18 cellular contexts compared by ENCODE assay signal in genomic region chr21:46050651-46051378, GRCh38. TPM values are rescaled to one million over a fixed set of nuclear protein-coding genes. Genes with fewer than 3 reads are reported as not detected.
DNase-seq lines count a peak whose midpoint lies in the region; ATAC-seq and TF ChIP-seq lines count a peak whose summit lies in the region.
"Had no signal": no experiment of that assay in that cellular context is flagged by ENCODE, and none has a peak within 500 bp of the region (broad histone marks: within the 10 kb centered on the region; RNA-seq: fewer than 3 reads in every experiment).

No MANE protein-coding gene starts in this region.

- CTCF ChIA-PET in activated CD4-positive, alpha-beta T cell treated with anti-CD3 and anti-CD28 coated beads, Interleukin-2, amount 10 ng/mL, durations not matched to agents 7 days and 5 days (lab: Charles Lee): no interaction called here

- H3K9ac ChIP-seq in rectal smooth muscle tissue (ENCODE audit: low read length): no peak overlapping the region
- H3K9ac ChIP-seq: SK-N-SH had no signal

- H3K4me3 ChIP-seq in right cardiac atrium (ENCODE audit: low read length): no peak overlapping the region
- no peak overlapping the region for H3K4me3 ChIP-seq in heart left ventricle
- H3K4me3 ChIP-seq in rectal smooth muscle tissue (ENCODE audit: low read length): no peak overlapping the region
- no peak overlapping the region for H3K4me3 ChIP-seq in uterus
- H3K4me3 ChIP-seq: thyroid gland had no signal

- no peaks in the 10 kb centered on the region for H3K9me3 Mint-ChIP-seq in activated CD4-positive, alpha-beta T cell treated with anti-CD3 and anti-CD28 coated beads, Interleukin-2, amount 10 ng/mL, durations not matched to agents 7 days and 5 days
- H3K9me3 Mint-ChIP-seq: CD4-positive, alpha-beta T cell had no signal

- H3K27me3 Mint-ChIP-seq in activated CD4-positive, alpha-beta T cell treated with anti-CD3 and anti-CD28 coated beads, Interleukin-2, amount 10 ng/mL, durations not matched to agents 7 days and 5 days: no peaks in the 10 kb centered on the region
- H3K27me3 Mint-ChIP-seq: activated CD8-positive, alpha-beta memory T cell treated with anti-CD3 and anti-CD28 coated beads, Interleukin-2, amount 10 ng/mL, durations not matched to agents 7 days and 5 days; CD4-positive, alpha-beta T cell had no signal

- 87% methylated on average over 23 of the region's 23 CpGs for WGBS in right cardiac atrium
- WGBS in heart left ventricle, 4 donors: 85 to 98% (median 92%) methylated on average over 11 to 23 of the region's 23 CpGs

- H3K4me3 Mint-ChIP-seq in activated CD4-positive, alpha-beta T cell treated with anti-CD3 and anti-CD28 coated beads, Interleukin-2, amount 10 ng/mL, durations not matched to agents 7 days and 5 days: no peak overlapping the region
- H3K4me3 Mint-ChIP-seq: activated CD8-positive, alpha-beta memory T cell treated with anti-CD3 and anti-CD28 coated beads, Interleukin-2, amount 10 ng/mL, durations not matched to agents 7 days and 5 days; CD4-positive, alpha-beta T cell had no signal

- no peaks in the 10 kb centered on the region for H3K36me3 ChIP-seq in heart left ventricle
- H3K36me3 ChIP-seq in rectal smooth muscle tissue (ENCODE audit: control insufficient read depth, insufficient read depth, low read length): no peaks in the 10 kb centered on the region
- no peaks in the 10 kb centered on the region for H3K36me3 ChIP-seq in uterus
- H3K36me3 ChIP-seq: thyroid gland had no signal

- DNase-seq in right cardiac atrium (peak in 2 of 3 donors; percentile 55 to 61), heart left ventricle (no peak), islet precursor cell (peak; percentile 41), uterus (peak in 1 of 2 donors; percentile 29), amniotic stem cell (lab: John Stamatoyannopoulos, UW) (no peak)
- DNase-seq in activated CD4-positive, alpha-beta T cell treated with anti-CD3 and anti-CD28 coated beads, Interleukin-2, amount 10 ng/mL, durations not matched to agents 7 days and 5 days: no peak
- DNase-seq: ACHN; activated CD8-positive, alpha-beta memory T cell treated with anti-CD3 and anti-CD28 coated beads, Interleukin-2, amount 10 ng/mL, durations not matched to agents 7 days and 5 days; activated effector memory CD4-positive, alpha-beta T cell treated with Interleukin-2 at 50 U/mL for 16 hours; CD4-positive, alpha-beta T cell; cerebellar nuclear complex; NCI-H1436; SK-N-SH; T1000; thyroid gland had no signal

- TF ChIP-seq POLR2A in heart left ventricle (IDR thresholded peaks at IDR 0.05): no peak
- no peak for TF ChIP-seq POLR2A in uterus (IDR thresholded peaks at IDR 0.05)

- no peaks in the 10 kb centered on the region for H3K36me3 Mint-ChIP-seq in activated CD4-positive, alpha-beta T cell treated with anti-CD3 and anti-CD28 coated beads, Interleukin-2, amount 10 ng/mL, durations not matched to agents 7 days and 5 days (ENCODE audit: low read depth)
- H3K36me3 Mint-ChIP-seq: activated CD8-positive, alpha-beta memory T cell treated with anti-CD3 and anti-CD28 coated beads, Interleukin-2, amount 10 ng/mL, durations not matched to agents 7 days and 5 days had no signal

- H3K9me3 ChIP-seq in right cardiac atrium (ENCODE audit: control insufficient read depth, low read length): no peaks in the 10 kb centered on the region
- H3K9me3 ChIP-seq in heart left ventricle: no peaks in the 10 kb centered on the region
- no peaks in the 10 kb centered on the region for H3K9me3 ChIP-seq in uterus
- H3K9me3 ChIP-seq: SK-N-SH, thyroid gland had no signal

- ATAC-seq in right cardiac atrium (no peak), heart left ventricle (no peak), HG02798 (IDR thresholded peaks at IDR 0.05; ENCODE audit: poor library complexity, unreplicated experiment) (no peak)
- ATAC-seq: activated CD8-positive, alpha-beta memory T cell treated with anti-CD3 and anti-CD28 coated beads, Interleukin-2, amount 10 ng/mL, durations not matched to agents 7 days and 5 days; Panc1 had no signal

- intact Hi-C loops in right cardiac atrium (cut with DNase I): no loop called here
- intact Hi-C loops in heart left ventricle (cut with DNase I): no loop called here
- intact Hi-C loops in uterus (cut with DNase I; ENCODE audit: low total_unique reads): loop anchor here (5.0 kb wide), 1 partner anchor 69 kb away; the partner anchor contains the start of gene COL6A1

- H3K4me1 ChIP-seq in right cardiac atrium (ENCODE audit: control insufficient read depth, insufficient read depth, low read length): peaks cover 5% of the 10 kb centered on the region
- H3K4me1 ChIP-seq in heart left ventricle: peaks cover 0 to 23% (median 14%) of the 10 kb centered on the region in 12 donors
- H3K4me1 ChIP-seq in rectal smooth muscle tissue (ENCODE audit: control insufficient read depth, insufficient read depth, low read length): peaks cover 24% of the 10 kb centered on the region
- H3K4me1 ChIP-seq in uterus: peaks cover 12 to 25% of the 10 kb centered on the region in 2 donors

- H3K4me1 Mint-ChIP-seq in activated CD4-positive, alpha-beta T cell treated with anti-CD3 and anti-CD28 coated beads, Interleukin-2, amount 10 ng/mL, durations not matched to agents 7 days and 5 days: no peaks in the 10 kb centered on the region
- H3K4me1 Mint-ChIP-seq: activated CD8-positive, alpha-beta memory T cell treated with anti-CD3 and anti-CD28 coated beads, Interleukin-2, amount 10 ng/mL, durations not matched to agents 7 days and 5 days had no signal

- TF ChIP-seq CTCF in heart left ventricle (IDR thresholded peaks at IDR 0.05): no peak
- no peak for TF ChIP-seq CTCF in uterus (IDR thresholded peaks at IDR 0.05)

- H3K27me3 ChIP-seq in right cardiac atrium (ENCODE audit: control insufficient read depth, insufficient read depth) (no peaks in the 10 kb centered on the region), heart left ventricle (no peaks in the 10 kb centered on the region), rectal smooth muscle tissue (ENCODE audit: control insufficient read depth, insufficient read depth, low read length) (no peaks in the 10 kb centered on the region), uterus (no peaks in the 10 kb centered on the region)
- H3K27me3 ChIP-seq: thyroid gland had no signal

- POLR2A ChIA-PET in activated CD4-positive, alpha-beta T cell treated with anti-CD3 and anti-CD28 coated beads, Interleukin-2, amount 10 ng/mL, durations not matched to agents 7 days and 5 days (lab: Charles Lee): no interaction called here

- no peak overlapping the region for H3K27ac ChIP-seq in right cardiac atrium (ENCODE audit: low read length)
- H3K27ac ChIP-seq in heart left ventricle: peak overlapping the region in 3 of 12 donors; percentile 76 to 89 (median 83)
- peak overlapping the region; percentile 84 for H3K27ac ChIP-seq in rectal smooth muscle tissue (ENCODE audit: low read depth, low read length)
- peak overlapping the region; percentile 92 to 96 for H3K27ac ChIP-seq in uterus

- H3K27ac Mint-ChIP-seq in activated CD4-positive, alpha-beta T cell treated with anti-CD3 and anti-CD28 coated beads, Interleukin-2, amount 10 ng/mL, durations not matched to agents 7 days and 5 days: no peak overlapping the region
- H3K27ac Mint-ChIP-seq: activated CD8-positive, alpha-beta memory T cell treated with anti-CD3 and anti-CD28 coated beads, Interleukin-2, amount 10 ng/mL, durations not matched to agents 7 days and 5 days; CD4-positive, alpha-beta T cell had no signal

RNA-seq across cellular contexts. Expression of gene COL6A2, which starts 47.1 kb away (rescaled TPM):
- 100 to 1,000 TPM; 198 to 323 (median 274) TPM for total RNA-seq in right cardiac atrium
- 210 TPM for polyA plus RNA-seq in right cardiac atrium
- 100 to 1,000 TPM; 118 to 484 (median 158) TPM for total RNA-seq in heart left ventricle
- polyA plus RNA-seq in heart left ventricle: 100 to 1,000 TPM; 143 to 221 TPM
- 1,000 to 10,000 TPM in 2 of 4 donors, 100 to 1,000 TPM in 2; 321 to 1,200 (median 948) TPM for total RNA-seq in uterus
- 1 to 10 TPM; 2.3 to 2.5 TPM for total RNA-seq in activated CD4-positive, alpha-beta T cell treated with anti-CD3 and anti-CD28 coated beads, Interleukin-2, amount 10 ng/mL, durations not matched to agents 7 days and 5 days

Comparison
In these comparisons a context has a peak if more than half of its experiments do, and no peak if none do; other contexts are left out.
1. DNase-seq: peak in right cardiac atrium (2 of 3) and islet precursor cell (single experiment); none in heart left ventricle (0 of 5), activated CD4-positive, alpha-beta T cell treated with anti-CD3 and anti-CD28 coated beads, Interleukin-2, amount 10 ng/mL, durations not matched to agents 7 days and 5 days (single experiment) and amniotic stem cell (single experiment).
2. RNA of gene COL6A2, which starts 47.1 kb away (total RNA-seq): 321 to 1,200 TPM in uterus, 198 to 323 TPM in right cardiac atrium and 118 to 484 TPM in heart left ventricle; 2.3 to 2.5 TPM in activated CD4-positive, alpha-beta T cell treated with anti-CD3 and anti-CD28 coated beads, Interleukin-2, amount 10 ng/mL, durations not matched to agents 7 days and 5 days; every median in the first group is over 10 times any median in the second.